19 cellular contexts compared by ENCODE assay signal in the genomic region with DNA sequence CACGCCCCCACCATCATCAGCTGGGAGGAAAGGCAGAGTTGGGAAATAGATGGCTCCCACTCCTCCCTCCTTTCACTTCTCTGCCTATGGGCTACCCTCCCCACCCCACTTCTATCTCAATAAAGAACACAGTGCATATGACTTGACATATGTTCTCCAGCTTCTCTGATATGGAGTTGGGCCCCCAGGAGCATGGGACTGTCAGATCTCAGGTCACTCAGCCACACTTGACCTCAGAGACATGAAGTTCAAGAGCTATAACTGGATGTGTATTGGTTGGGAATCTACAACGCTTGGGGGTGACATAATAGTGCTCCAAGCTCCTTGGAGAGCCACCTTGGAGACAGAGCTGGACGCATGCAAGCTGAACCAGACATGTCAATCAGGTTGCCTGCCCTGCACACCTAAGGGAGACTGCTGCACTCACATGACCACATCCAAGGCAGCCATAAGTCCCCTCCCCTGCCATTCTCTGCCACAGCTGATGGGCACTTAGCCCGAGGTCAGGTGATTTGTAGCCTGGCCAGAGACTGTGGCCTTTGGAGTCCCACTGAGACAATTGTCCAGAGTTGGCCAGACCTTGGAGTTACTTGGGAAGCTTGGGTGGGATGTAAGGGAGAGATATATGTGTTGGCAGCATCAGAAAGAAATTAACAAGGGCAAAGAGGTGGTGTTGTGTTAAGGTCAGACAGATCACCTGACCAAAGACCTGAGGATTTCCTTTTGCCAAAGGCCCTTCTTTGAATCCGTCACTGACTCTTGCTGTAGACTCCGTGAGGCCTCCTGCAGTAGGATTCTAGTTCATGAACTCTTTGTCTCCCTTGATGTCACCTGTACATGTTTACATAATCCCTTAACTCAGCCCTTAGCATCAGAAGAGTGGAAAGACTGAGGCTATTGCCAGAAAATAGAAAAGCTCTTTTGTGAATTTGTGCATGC. TPM values are rescaled to one million over a fixed set of nuclear protein-coding genes. Genes with fewer than 3 reads are reported as not detected.
DNase-seq lines count a peak whose midpoint lies in the region; FAIRE-seq and TF ChIP-seq lines count a peak whose summit lies in the region.
"Had no signal": no experiment of that assay in that cellular context is flagged by ENCODE, and none has a peak within 500 bp of the region (broad histone marks: within the 10 kb centered on the region; RNA-seq: fewer than 3 reads in every experiment).

No MANE protein-coding gene starts in this region.

- no peak overlapping the region for H3K14ac ChIP-seq in neuronal stem cell (ENCODE audit: low read length)

- no peak overlapping the region for H3K23ac ChIP-seq in neuronal stem cell (ENCODE audit: low read depth, low read length, poor library complexity)

- DNase-seq in DMS53 (lab: John Stamatoyannopoulos, UW) (peak; percentile 43), DMS53 treated with DMSO at 0.1 percent for 48 hours (lab: John Stamatoyannopoulos, UW; ENCODE audit: unreplicated experiment) (no peak), neuronal stem cell (ENCODE audit: low spot score) (no peak), GM19239 (ENCODE audit: insufficient read length, low spot score) (no peak)
- DNase-seq in effector CD4-positive, alpha-beta T cell: no peak
- DNase-seq: activated CD4-positive, alpha-beta T cell treated with anti-CD3 and anti-CD28 coated beads, Interleukin-2, amount 10 ng/mL, durations not matched to agents 7 days and 5 days; activated CD8-positive, alpha-beta memory T cell treated with anti-CD3 and anti-CD28 coated beads, Interleukin-2, amount 10 ng/mL, durations not matched to agents 7 days and 5 days; CD8-positive, alpha-beta memory T cell; effector CD8-positive, alpha-beta T cell; foreskin melanocyte; stimulated activated CD4-positive, alpha-beta T cell treated with anti-CD3 and anti-CD28 coated beads, Interleukin-4, amount 100 ng/mL, for 1 hour; stimulated activated naive CD8-positive, alpha-beta T cell treated with anti-CD3 and anti-CD28 coated beads, Interleukin-15, Interleukin-2, amounts not matched to agents 100 U/mL and 50 U/mL, for 24 hours had no signal

- H3K4me2 ChIP-seq in neuronal stem cell (ENCODE audit: insufficient read depth, low read length, poor library complexity, severe bottlenecking): no peak overlapping the region

- H2BK15ac ChIP-seq in neuronal stem cell (ENCODE audit: low read length): peak overlapping the region; percentile 55

- no peaks in the 10 kb centered on the region for H3K79me1 ChIP-seq in neuronal stem cell (ENCODE audit: low read depth, low read length)

- TF ChIP-seq CTCF in brain (conservative IDR thresholded peaks at IDR 0.05): no peak

- no peaks in the 10 kb centered on the region for H3K36me3 ChIP-seq in neuronal stem cell (replicated peaks in 1 of 2; ENCODE audit: control insufficient read depth in 2 of 2, insufficient read depth in 2 of 2, low read length in 2 of 2)
- H3K36me3 ChIP-seq: spleen had no signal

- no peak for FAIRE-seq in GM19239 (lab: Jason Lieb, UNC)
- FAIRE-seq: GM12878 had no signal

- H3K27ac Mint-ChIP-seq in brain: peak overlapping the region; percentile 86 to 98 (median 96)
- H3K27ac Mint-ChIP-seq: activated CD4-positive, alpha-beta T cell treated with anti-CD3 and anti-CD28 coated beads, Interleukin-2, amount 10 ng/mL, durations not matched to agents 7 days and 5 days; activated CD8-positive, alpha-beta memory T cell treated with anti-CD3 and anti-CD28 coated beads, Interleukin-2, amount 10 ng/mL, durations not matched to agents 7 days and 5 days; activated naive CD8-positive, alpha-beta T cell; CD8-positive, alpha-beta memory T cell had no signal

- H2AK5ac ChIP-seq in neuronal stem cell (ENCODE audit: low read depth, low read length): peak overlapping the region; percentile 81

- no peak overlapping the region for H3K9ac ChIP-seq in neuronal stem cell (ENCODE audit: low read depth, low read length, poor library complexity)

- peak overlapping the region; percentile 70 to 82 (median 78) for H3K4me3 Mint-ChIP-seq in brain
- H3K4me3 Mint-ChIP-seq: activated CD4-positive, alpha-beta T cell treated with anti-CD3 and anti-CD28 coated beads, Interleukin-2, amount 10 ng/mL, durations not matched to agents 7 days and 5 days; activated CD8-positive, alpha-beta memory T cell treated with anti-CD3 and anti-CD28 coated beads, Interleukin-2, amount 10 ng/mL, durations not matched to agents 7 days and 5 days; activated naive CD8-positive, alpha-beta T cell had no signal

- H4K91ac ChIP-seq in neuronal stem cell (ENCODE audit: low read depth, low read length, poor library complexity): no peak overlapping the region

- no peak overlapping the region for H3K4ac ChIP-seq in neuronal stem cell (ENCODE audit: low read length)

- no peak overlapping the region for H3K27ac ChIP-seq in neuronal stem cell (replicated peaks; ENCODE audit: low read length)
- H3K27ac ChIP-seq: 22Rv1, spleen, VCaP had no signal

- peak overlapping the region; percentile 92 for H2BK12ac ChIP-seq in neuronal stem cell (ENCODE audit: low read length)

- H2AFZ ChIP-seq in neuronal stem cell (ENCODE audit: low read length): peak overlapping the region; percentile 91

- H3K4me1 Mint-ChIP-seq in brain: peaks cover 79% of the 10 kb centered on the region
- H3K4me1 Mint-ChIP-seq: activated CD4-positive, alpha-beta T cell treated with anti-CD3 and anti-CD28 coated beads, Interleukin-2, amount 10 ng/mL, durations not matched to agents 7 days and 5 days; activated CD8-positive, alpha-beta memory T cell treated with anti-CD3 and anti-CD28 coated beads, Interleukin-2, amount 10 ng/mL, durations not matched to agents 7 days and 5 days had no signal

- no peaks in the 10 kb centered on the region for H3K9me3 Mint-ChIP-seq in brain
- H3K9me3 Mint-ChIP-seq: activated CD4-positive, alpha-beta T cell treated with anti-CD3 and anti-CD28 coated beads, Interleukin-2, amount 10 ng/mL, durations not matched to agents 7 days and 5 days; CD8-positive, alpha-beta memory T cell had no signal

- peak overlapping the region in 1 of 2 donors; percentile 9 for H3K4me3 ChIP-seq in neuronal stem cell (ENCODE audit: low read length in 2 of 2)
- H3K4me3 ChIP-seq: GM12878, lung, spleen had no signal

- H3K9me3 ChIP-seq in neuronal stem cell (replicated peaks in 1 of 2; ENCODE audit: control insufficient read depth in 2 of 2, insufficient read depth in 1 of 2, low read depth in 1 of 2, low read length in 2 of 2): no peaks in the 10 kb centered on the region
- H3K9me3 ChIP-seq: spleen had no signal

- no peaks in the 10 kb centered on the region for H3K36me3 Mint-ChIP-seq in brain
- H3K36me3 Mint-ChIP-seq: activated CD8-positive, alpha-beta memory T cell treated with anti-CD3 and anti-CD28 coated beads, Interleukin-2, amount 10 ng/mL, durations not matched to agents 7 days and 5 days; activated naive CD8-positive, alpha-beta T cell; CD8-positive, alpha-beta memory T cell had no signal

- no peak overlapping the region for H2BK120ac ChIP-seq in neuronal stem cell (ENCODE audit: low read depth, low read length)

- peaks cover 0 to 3% (median 0%) of the 10 kb centered on the region in 3 experiments for H3K27me3 ChIP-seq in neuronal stem cell (ENCODE audit: control insufficient read depth in 3 of 3, insufficient read depth in 3 of 3, low read depth in 1 of 3, low read length in 3 of 3)

- H3K27me3 Mint-ChIP-seq in brain: no peaks in the 10 kb centered on the region

- WGBS in neuronal stem cell (ENCODE audit: extremely low coverage in 2 of 2, insufficient read length in 2 of 2, insufficient replicate concordance in 1 of 2), 2 donors: no CpG with 5 or more reads among the region's 6 CpGs

- peaks cover 25 to 27% of the 10 kb centered on the region in 2 donors for H3K4me1 ChIP-seq in neuronal stem cell (ENCODE audit: control insufficient read depth in 2 of 2, insufficient read depth in 1 of 2, low read depth in 1 of 2, low read length in 2 of 2)

- H2BK5ac ChIP-seq in neuronal stem cell (ENCODE audit: low read length): no peak overlapping the region

- no peak overlapping the region for H4K8ac ChIP-seq in neuronal stem cell (ENCODE audit: low read depth, low read length)

- H3K18ac ChIP-seq in neuronal stem cell (ENCODE audit: low read length): peak overlapping the region; percentile 25

RNA-seq across cellular contexts. Expression of a gene that starts 3.7 kb away (rescaled TPM):
- 0.37 TPM for polyA plus RNA-seq in brain (ENCODE audit: insufficient read depth, low read depth, low replicate concordance)
- polyA plus RNA-seq in neuronal stem cell (2013, experiment 1 of 2): 0.50 TPM
- 0.35 TPM for polyA plus RNA-seq in neuronal stem cell (2013, experiment 2 of 2)
- polyA plus RNA-seq: CD8-positive, alpha-beta memory T cell; GM12878 had no signal

RNA-seq across cellular contexts. Expression of a gene that starts 4.5 kb away (rescaled TPM):
- 91.4 TPM for polyA plus RNA-seq in brain (ENCODE audit: insufficient read depth, low read depth, low replicate concordance)
- 40.6 TPM for polyA plus RNA-seq in neuronal stem cell (2013, experiment 1 of 2)
- polyA plus RNA-seq in neuronal stem cell (2013, experiment 2 of 2): 41.4 TPM
- polyA plus RNA-seq: CD8-positive, alpha-beta memory T cell had no signal

RNA-seq across cellular contexts. Expression of a gene that starts 21.8 kb away (rescaled TPM):
- 14.9 TPM for polyA plus RNA-seq in brain (ENCODE audit: insufficient read depth, low read depth, low replicate concordance)
- 12.9 TPM for polyA plus RNA-seq in neuronal stem cell (2013, experiment 1 of 2)
- 12.0 TPM for polyA plus RNA-seq in neuronal stem cell (2013, experiment 2 of 2)

RNA-seq across cellular contexts. Expression of a gene that starts 32.0 kb away (rescaled TPM):
- 23.1 TPM for polyA plus RNA-seq in brain (ENCODE audit: insufficient read depth, low read depth, low replicate concordance)
- polyA plus RNA-seq in neuronal stem cell (2013, experiment 1 of 2): 2.7 TPM
- polyA plus RNA-seq in neuronal stem cell (2013, experiment 2 of 2): 1.8 TPM
- polyA plus RNA-seq: CD8-positive, alpha-beta memory T cell had no signal

RNA-seq across cellular contexts. Expression of a gene that starts 32.2 kb away (rescaled TPM):
- polyA plus RNA-seq in brain (ENCODE audit: insufficient read depth, low read depth, low replicate concordance): 41.6 TPM
- 12.6 TPM for polyA plus RNA-seq in neuronal stem cell (2013, experiment 1 of 2)
- 12.8 TPM for polyA plus RNA-seq in neuronal stem cell (2013, experiment 2 of 2)
